ENCODE assay signal across 6 cellular contexts in genomic region chr2:35441575-35441974, GRCh38.
DNase-seq lines count a peak whose midpoint lies in the region; FAIRE-seq and TF ChIP-seq lines count a peak whose summit lies in the region.
"Not testable (repeated sequence)": the region's sequence is repeated elsewhere in the genome, so short reads cannot be mapped to it uniquely, and the experiment has no call there.

No MANE protein-coding gene starts in this region.

- FAIRE-seq in H1 (lab: Jason Lieb, UNC), result not testable (repeated sequence)

- not testable (repeated sequence) for H3K9me3 ChIP-seq in HUES6 (ENCODE audit: control insufficient read depth, insufficient read depth, low read depth, low read length); H1 (ENCODE audit: insufficient read depth in 2 of 2, low read depth in 1 of 2, low read length in 1 of 2); iPS-18a (ENCODE audit: control insufficient read depth, low read depth, low read length)

- peak overlapping the region; percentile 34; the same call in 1 of the 2 replicates for H3K4me3 ChIP-seq in H7 (ENCODE audit: insufficient read depth, low read depth, low read length)
- H3K4me3 ChIP-seq in HUES6 (ENCODE audit: low read depth, low read length), result peak overlapping the region; percentile 30; the same call in 1 of the 2 replicates
- peak overlapping the region in 1 of 4 experiments; percentile 11; a peak in 2 of 8 replicates for H3K4me3 ChIP-seq in H1 (ENCODE audit: extremely low read depth in 1 of 4, insufficient read depth in 2 of 4, low read depth in 3 of 4, low read length in 4 of 4)
- peak overlapping the region; percentile 41 for H3K4me3 ChIP-seq in iPS-11a (ENCODE audit: low read depth, low read length)
- peak overlapping the region; percentile 24 for H3K4me3 ChIP-seq in iPS-18a (ENCODE audit: low read length)
- H3K4me3 ChIP-seq in mesendoderm (ENCODE audit: low read length), result not testable (repeated sequence)

- not testable (repeated sequence) for DNase-seq in H7; H1 (ENCODE audit: low read depth in 1 of 2, low spot score in 2 of 2)
- DNase-seq in mesendoderm, result peak; percentile 26

- 96% methylated on average over 9 of the region's 9 CpGs; no CpG with 5 or more reads in 1 of the 2 experiments for WGBS in H1 (ENCODE audit: extremely low coverage in 1 of 2, insufficient coverage in 1 of 2, insufficient read length in 1 of 2, insufficient replicate concordance in 2 of 2, low coverage in 1 of 2, low lambda C conversion rate in 2 of 2, missing lambda C conversion rate in 1 of 2), 2 experiments
- no CpG with 5 or more reads among the region's 9 CpGs for WGBS in mesendoderm (ENCODE audit: extremely low coverage, insufficient coverage, low lambda C conversion rate)

- not testable (repeated sequence) for H3K23me2 ChIP-seq in H1 (ENCODE audit: low read depth, low read length)

- H3K56ac ChIP-seq in H1 (replicated peaks; ENCODE audit: insufficient read length, low read depth, low read length), result not testable (repeated sequence)
- peak overlapping the region; percentile 60 for H3K56ac ChIP-seq in mesendoderm (ENCODE audit: low read length)

- not testable (repeated sequence) for H3K79me1 ChIP-seq in H1 (ENCODE audit: low read depth, low read length); mesendoderm (ENCODE audit: low read length)

- not testable (repeated sequence) for TF ChIP-seq EP300 in H1 (IDR thresholded peaks at IDR 0.05; ENCODE audit: borderline replicate concordance in 1 of 2, low read depth in 2 of 2, low read length in 2 of 2)

- H2BK5ac ChIP-seq in H1 (ENCODE audit: low read depth, low read length); mesendoderm (ENCODE audit: low read length): not testable (repeated sequence)

- H2BK12ac ChIP-seq in H1 (ENCODE audit: low read depth, low read length), result 0 out of 2 replicates have a peak overlapping the region, but pooled peaks have one; percentile 17

- POLR2A ChIA-PET in H1 (lab: Charles Lee; ENCODE audit: partially characterized antibody), result not testable (repeated sequence)

- H3K27ac ChIP-seq in HUES6 (ENCODE audit: low read depth, low read length); H1 (ENCODE audit: low read depth, low read length); iPS-18a (ENCODE audit: low read length): not testable (repeated sequence)
- H3K27ac ChIP-seq in mesendoderm (ENCODE audit: low read depth, low read length), result peak overlapping the region; percentile 84

- not testable (repeated sequence) for H3K4me1 ChIP-seq in HUES6 (ENCODE audit: control insufficient read depth, insufficient read depth, low read length); H1 (replicated peaks in 1 of 4; ENCODE audit: control insufficient read depth in 3 of 4, insufficient read depth in 4 of 4, low read length in 3 of 4); iPS-18a (ENCODE audit: control insufficient read depth, low read depth, low read length); mesendoderm (ENCODE audit: control insufficient read depth, low read depth, low read length)

- not testable (repeated sequence) for H3K14ac ChIP-seq in H1 (ENCODE audit: insufficient read length)

- not testable (repeated sequence) for H2BK120ac ChIP-seq in H1 (replicated peaks; ENCODE audit: low read depth, low read length); mesendoderm (ENCODE audit: low read depth, low read length)

- not testable (repeated sequence) for H4K8ac ChIP-seq in H1 (ENCODE audit: extremely low read depth, insufficient read depth, low read length); mesendoderm (ENCODE audit: low read depth, low read length)

- H3K36me3 ChIP-seq in H7 (replicated peaks; ENCODE audit: control insufficient read depth, insufficient read depth, low read length); HUES6 (ENCODE audit: control insufficient read depth, insufficient read depth, low read length); H1 (ENCODE audit: control insufficient read depth in 2 of 4, insufficient read depth in 4 of 4, low read length in 3 of 4); iPS-18a (ENCODE audit: control insufficient read depth, low read depth, low read length); mesendoderm (ENCODE audit: control insufficient read depth, insufficient read depth, low read length): not testable (repeated sequence)

- not testable (repeated sequence) for TF ChIP-seq CTCF in H1 (IDR thresholded peaks at IDR 0.05; ENCODE audit: control extremely low read depth in 1 of 3, insufficient read depth in 1 of 3, low read depth in 1 of 3, low read length in 3 of 3)

- not testable (repeated sequence) for H3K79me2 ChIP-seq in H1 (ENCODE audit: control insufficient read depth in 1 of 2, insufficient read depth in 2 of 2, low read length in 2 of 2); mesendoderm (ENCODE audit: control insufficient read depth, insufficient read depth, low read length)

- H2BK20ac ChIP-seq in H1 (ENCODE audit: low read length), result not testable (repeated sequence)

- H3K9ac ChIP-seq in HUES6 (ENCODE audit: low read length); H1 (replicated peaks in 1 of 4; ENCODE audit: extremely low read depth in 1 of 4, low read depth in 3 of 4, low read length in 3 of 4); iPS-18a (ENCODE audit: low read length); mesendoderm (ENCODE audit: low read length): not testable (repeated sequence)

- not testable (repeated sequence) for TF ChIP-seq POLR2A in H1 (IDR thresholded peaks at IDR 0.05; ENCODE audit: control extremely low read depth in 1 of 2, low read depth in 2 of 2, low read length in 2 of 2)

- H3K18ac ChIP-seq in H1 (ENCODE audit: extremely low read depth, low read length), result not testable (repeated sequence)
- peak overlapping the region; percentile 60 for H3K18ac ChIP-seq in mesendoderm (ENCODE audit: low read length)

- H2AK5ac ChIP-seq in H1 (ENCODE audit: low read depth, low read length); mesendoderm (ENCODE audit: low read length): not testable (repeated sequence)

- not testable (repeated sequence) for H3K4ac ChIP-seq in H1 (replicated peaks; ENCODE audit: insufficient read length, low read depth, low read length); mesendoderm (ENCODE audit: low read depth, low read length)

- not testable (repeated sequence) for H2AFZ ChIP-seq in H1 (ENCODE audit: low read length)

- not testable (repeated sequence) for H3K4me2 ChIP-seq in H1 (ENCODE audit: insufficient read depth in 1 of 2, low read depth in 2 of 2, low read length in 2 of 2); mesendoderm (ENCODE audit: low read length)

- H4K91ac ChIP-seq in H1 (replicated peaks; ENCODE audit: insufficient read length, low read length), result not testable (repeated sequence)

- not testable (repeated sequence) for H3K27me3 ChIP-seq in H7 (ENCODE audit: control insufficient read depth, insufficient read depth, low read length); HUES6 (ENCODE audit: control insufficient read depth, insufficient read depth, low read length); H1 (replicated peaks in 1 of 4; ENCODE audit: control insufficient read depth in 3 of 4, extremely low read depth in 1 of 4, insufficient read depth in 3 of 4, low read length in 3 of 4); iPS-18a (ENCODE audit: control insufficient read depth, insufficient read depth, low read length); mesendoderm (ENCODE audit: insufficient read depth, low read length, poor library complexity)

- H3K23ac ChIP-seq in H1 (ENCODE audit: insufficient read length); mesendoderm (ENCODE audit: low read length): not testable (repeated sequence)

- TF ChIP-seq RAD21 in H1 (IDR thresholded peaks at IDR 0.05 in 1 of 2, conservative IDR thresholded peaks at IDR 0.05 in 1 of 2; ENCODE audit: low read depth in 2 of 2, low read length in 2 of 2), result not testable (repeated sequence)

- not testable (repeated sequence) for H2BK15ac ChIP-seq in H1 (ENCODE audit: low read length); mesendoderm (replicated peaks; ENCODE audit: low read depth)

- H4K5ac ChIP-seq in H1 (ENCODE audit: insufficient read length, low read depth, low read length); mesendoderm (ENCODE audit: low read length): not testable (repeated sequence)

- not testable (repeated sequence) for H4K20me1 ChIP-seq in H1 (replicated peaks in 1 of 2; ENCODE audit: control insufficient read depth in 1 of 2, insufficient read depth in 2 of 2, low read length in 2 of 2)

- CTCF ChIA-PET in H1 (lab: Charles Lee; ENCODE audit: partially characterized antibody), result interaction anchor here (1.1 kb wide), 1 partner anchor 30 kb away, joined by 3 read pairs; no protein-coding TSS in a partner anchor
